7 cellular contexts compared by ENCODE assay signal in genomic region chr9:135343733-135344522, GRCh38.
DNase-seq lines count a peak whose midpoint lies in the region; ATAC-seq and TF ChIP-seq lines count a peak whose summit lies in the region.

No MANE protein-coding gene starts in this region.

- H3K36me3 Mint-ChIP-seq in mesothelial cell of epicardium = no peaks in the 10 kb centered on the region

- peak overlapping the region in 32 of 59 donors; percentile 13 to 88 (median 71) for H3K27ac ChIP-seq in dorsolateral prefrontal cortex

- no peak overlapping the region for H3K27ac Mint-ChIP-seq in mesothelial cell of epicardium

- peaks cover 79% of the 10 kb centered on the region for H3K27me3 Mint-ChIP-seq in mesothelial cell of epicardium (ENCODE audit: low read depth)

- no peak overlapping the region for H3K4me3 Mint-ChIP-seq in mesothelial cell of epicardium

- no peak overlapping the region for H3K4me3 ChIP-seq in dorsolateral prefrontal cortex

- intact Hi-C loops in dorsolateral prefrontal cortex (cut with DNase I) = loop anchor here (2.0 kb wide), 1 partner anchor 257 kb away; the partner anchor contains the start of gene OLFM1 (in 2 of the 2)

- H3K27me3 ChIP-seq in dorsolateral prefrontal cortex = peaks cover 0 to 51% (median 0%) of the 10 kb centered on the region in 45 donors

- DNase-seq in GM10266 (ENCODE audit: extremely low spot score) (peak; percentile 80), NCI-H1092 treated with DMSO at 0.1 percent for 48 hours (lab: John Stamatoyannopoulos, UW) (peak; percentile 48), dorsolateral prefrontal cortex (peak in 9 of 10 donors; percentile 44 to 82 (median 68)), mesothelial cell of epicardium (ENCODE audit: low spot score in 2 of 2, unreplicated experiment in 2 of 2) (peak; percentile 85 to 88), stromal cell of bone marrow (ENCODE audit: low read depth) (peak; percentile 2)
- DNase-seq in activated CD4-positive, alpha-beta T cell treated with anti-CD3 and anti-CD28 coated beads for 1 hour = peak; percentile 15

- ATAC-seq in HG02840 (IDR thresholded peaks at IDR 0.05; ENCODE audit: low FRiP score, unreplicated experiment) = no peak

- no peaks in the 10 kb centered on the region for H3K9me3 Mint-ChIP-seq in mesothelial cell of epicardium

- TF ChIP-seq CTCF in GM10266 (IDR thresholded peaks at IDR 0.05; ENCODE audit: control insufficient read depth, insufficient read depth, low read depth, missing control alignments) = peak; percentile 92
- TF ChIP-seq CTCF in dorsolateral prefrontal cortex (IDR thresholded peaks at IDR 0.05 in 54 of 56, conservative IDR thresholded peaks at IDR 0.05 in 2 of 56; ENCODE audit: low read depth in 1 of 56, partially characterized antibody in 56 of 56) = peak; percentile 72 to 98 (median 90)
- peak; percentile 94 for TF ChIP-seq CTCF in mesothelial cell of epicardium (IDR thresholded peaks at IDR 0.05; ENCODE audit: unreplicated experiment)

- H3K4me1 Mint-ChIP-seq in mesothelial cell of epicardium = peaks cover 4% of the 10 kb centered on the region

Comparison
In these comparisons a context has a peak if more than half of its experiments do, and no peak if none do; other contexts are left out.
1. DNase-seq: peak in every context shown above with its lines; median percentile 86 in mesothelial cell of epicardium; 80 in GM10266; 68 in dorsolateral prefrontal cortex; 48 in NCI-H1092 treated with DMSO at 0.1 percent for 48 hours; 15 in activated CD4-positive, alpha-beta T cell treated with anti-CD3 and anti-CD28 coated beads for 1 hour; 2 in stromal cell of bone marrow.